10 cellular contexts compared by ENCODE assay signal in the genomic region with DNA sequence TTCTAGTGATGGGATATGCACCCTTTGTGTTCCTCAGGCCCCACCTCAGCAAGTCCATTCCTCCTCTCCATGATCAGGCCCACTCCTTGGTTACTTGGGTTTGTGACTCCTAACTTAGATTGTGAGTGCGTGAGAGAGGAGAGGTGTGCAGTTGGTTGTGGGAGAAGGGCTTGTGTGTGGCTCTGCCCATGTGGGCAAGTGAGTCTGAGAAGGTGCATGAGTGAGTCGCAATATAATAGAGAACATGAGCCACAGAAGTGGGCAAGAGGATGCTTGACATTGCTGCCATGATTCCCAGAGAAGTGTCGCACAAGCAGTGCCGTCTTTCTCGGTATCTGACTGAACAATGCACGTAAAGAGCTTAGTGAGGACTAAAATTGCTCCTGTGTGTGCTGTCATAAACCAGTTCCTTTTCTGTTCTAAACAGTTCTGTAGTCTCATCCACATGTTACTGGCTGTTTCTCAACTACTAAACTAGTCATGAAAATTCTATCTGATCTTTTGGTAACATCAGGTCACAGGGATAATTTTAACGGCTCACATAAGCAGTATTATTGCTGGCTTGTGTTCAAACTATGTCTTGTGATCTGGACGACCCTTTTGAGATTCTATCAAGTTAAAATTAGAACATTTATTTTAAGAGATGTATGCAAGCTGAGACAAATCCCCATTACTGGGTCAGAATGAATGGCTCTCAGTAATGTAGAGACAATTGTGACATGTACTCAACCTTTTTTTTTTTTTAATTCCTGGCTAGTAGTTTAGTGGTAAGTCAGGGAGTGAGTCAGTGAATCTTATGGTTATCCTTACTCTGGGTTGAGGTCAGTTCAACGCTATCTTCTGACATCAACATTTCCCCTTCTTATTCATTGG. TPM values are rescaled to one million over a fixed set of nuclear protein-coding genes. Genes with fewer than 3 reads are reported as not detected.
DNase-seq lines count a peak whose midpoint lies in the region; ATAC-seq and TF ChIP-seq lines count a peak whose summit lies in the region.
"Had no signal": no experiment of that assay in that cellular context is flagged by ENCODE, and none has a peak within 500 bp of the region (broad histone marks: within the 10 kb centered on the region; RNA-seq: fewer than 3 reads in every experiment).

No MANE protein-coding gene starts in this region.

- peaks cover 34% of the 10 kb centered on the region for H3K36me3 Mint-ChIP-seq in activated CD4-positive, alpha-beta T cell treated with anti-CD3 and anti-CD28 coated beads, Interleukin-2, amount 10 ng/mL, durations not matched to agents 24 days and 14 days (ENCODE audit: low read depth)

- peak; percentile 45 for DNase-seq in activated CD4-positive, alpha-beta T cell treated with anti-CD3 and anti-CD28 coated beads, Interleukin-2, amount 10 ng/mL, durations not matched to agents 24 days and 14 days
- DNase-seq in activated CD4-positive, alpha-beta T cell treated with anti-CD3 and anti-CD28 coated beads for 48 hours, result no peak
- DNase-seq in ascending aorta (ENCODE audit: low spot score in 2 of 2) (no peak), right atrium auricular region (ENCODE audit: low spot score) (no peak), suprapubic skin (ENCODE audit: low spot score in 2 of 2) (no peak), inferior parietal cortex (ENCODE audit: extremely low spot score) (no peak), NCI-H2029 (lab: John Stamatoyannopoulos, UW) (no peak)
- DNase-seq: BE2C; naive thymus-derived CD4-positive, alpha-beta T cell had no signal

- H3K4me3 ChIP-seq in ascending aorta (no peak overlapping the region), right atrium auricular region (no peak overlapping the region), suprapubic skin (no peak overlapping the region)

- intact Hi-C loops in activated CD4-positive, alpha-beta T cell treated with anti-CD3 and anti-CD28 coated beads, Interleukin-2, amount 10 ng/mL, durations not matched to agents 24 days and 14 days (cut with micrococcal nuclease), result no loop called here
- intact Hi-C loops in ascending aorta (cut with DNase I), result loop anchor here (5.0 to 10.0 kb wide), 3 partner anchors 45 to 638 kb away; a partner anchor contains a TSS

- TF ChIP-seq POLR2A in suprapubic skin (IDR thresholded peaks at IDR 0.05), result no peak

- TF ChIP-seq CTCF in ascending aorta (IDR thresholded peaks at IDR 0.05) (no peak), right atrium auricular region (IDR thresholded peaks at IDR 0.05) (no peak), suprapubic skin (IDR thresholded peaks at IDR 0.05) (no peak)

- H3K4me1 ChIP-seq in ascending aorta, result peaks cover 11 to 69% of the 10 kb centered on the region in 2 donors
- peaks cover 0 to 57% of the 10 kb centered on the region in 2 donors for H3K4me1 ChIP-seq in right atrium auricular region
- peaks cover 7% of the 10 kb centered on the region for H3K4me1 ChIP-seq in suprapubic skin
- H3K4me1 ChIP-seq: BE2C had no signal

- ATAC-seq in HG03139 (IDR thresholded peaks at IDR 0.05; ENCODE audit: unreplicated experiment), result no peak
- ATAC-seq: naive thymus-derived CD4-positive, alpha-beta T cell had no signal

- H3K4me1 Mint-ChIP-seq in activated CD4-positive, alpha-beta T cell treated with anti-CD3 and anti-CD28 coated beads, Interleukin-2, amount 10 ng/mL, durations not matched to agents 24 days and 14 days, result peaks cover 13% of the 10 kb centered on the region

- H3K27ac Mint-ChIP-seq in activated CD4-positive, alpha-beta T cell treated with anti-CD3 and anti-CD28 coated beads, Interleukin-2, amount 10 ng/mL, durations not matched to agents 24 days and 14 days, result no peak overlapping the region

- H3K36me3 ChIP-seq in ascending aorta (peaks cover 0 to 4% of the 10 kb centered on the region in 2 donors), right atrium auricular region (peaks cover 31% of the 10 kb centered on the region), suprapubic skin (peaks cover 28% of the 10 kb centered on the region)

- 67% methylated on average over 9 of the region's 9 CpGs for WGBS in suprapubic skin

- H3K27me3 ChIP-seq in ascending aorta (no peaks in the 10 kb centered on the region), right atrium auricular region (no peaks in the 10 kb centered on the region), suprapubic skin (no peaks in the 10 kb centered on the region)
- H3K27me3 ChIP-seq: BE2C had no signal

- no peaks in the 10 kb centered on the region for H3K9me3 Mint-ChIP-seq in activated CD4-positive, alpha-beta T cell treated with anti-CD3 and anti-CD28 coated beads, Interleukin-2, amount 10 ng/mL, durations not matched to agents 24 days and 14 days
- H3K9me3 Mint-ChIP-seq: naive thymus-derived CD4-positive, alpha-beta T cell had no signal

- no peak for TF ChIP-seq EP300 in suprapubic skin (IDR thresholded peaks at IDR 0.05)

- H3K9me3 ChIP-seq in ascending aorta, result no peaks in the 10 kb centered on the region
- no peaks in the 10 kb centered on the region for H3K9me3 ChIP-seq in right atrium auricular region
- H3K9me3 ChIP-seq in suprapubic skin, result no peaks in the 10 kb centered on the region
- H3K9me3 ChIP-seq: BE2C had no signal

- no peaks in the 10 kb centered on the region for H3K27me3 Mint-ChIP-seq in activated CD4-positive, alpha-beta T cell treated with anti-CD3 and anti-CD28 coated beads, Interleukin-2, amount 10 ng/mL, durations not matched to agents 24 days and 14 days
- H3K27me3 Mint-ChIP-seq: naive thymus-derived CD4-positive, alpha-beta T cell had no signal

- H3K27ac ChIP-seq in ascending aorta (peak overlapping the region; percentile 84 to 90), right atrium auricular region (peak overlapping the region; percentile 65 to 72), suprapubic skin (peak overlapping the region; percentile 11)

- H3K4me3 Mint-ChIP-seq in activated CD4-positive, alpha-beta T cell treated with anti-CD3 and anti-CD28 coated beads, Interleukin-2, amount 10 ng/mL, durations not matched to agents 24 days and 14 days, result no peak overlapping the region
- H3K4me3 Mint-ChIP-seq: naive thymus-derived CD4-positive, alpha-beta T cell had no signal

RNA-seq across cellular contexts. Expression of a gene that starts 25.6 kb away (rescaled TPM):
- 27.4 and 28.0 TPM in 2 replicates for total RNA-seq in activated CD4-positive, alpha-beta T cell treated with anti-CD3 and anti-CD28 coated beads, Interleukin-2, amount 10 ng/mL, durations not matched to agents 24 days and 14 days
- total RNA-seq in ascending aorta (23.9 TPM), right atrium auricular region (10 to 100 TPM; 67.9 to 70.7 TPM), suprapubic skin (10 to 100 TPM in 3 of 4 donors, 1 to 10 TPM in 1; 9.3 to 17.5 (median 13.4) TPM)

Comparison
In these comparisons a context has a peak if more than half of its experiments do, and no peak if none do; other contexts are left out.
1. H3K27ac ChIP-seq: peak in every context shown above with its lines; median percentile 87 in ascending aorta; 68 in right atrium auricular region; 11 in suprapubic skin.